ENCODE assay signal across 16 cellular contexts in the genomic region with DNA sequence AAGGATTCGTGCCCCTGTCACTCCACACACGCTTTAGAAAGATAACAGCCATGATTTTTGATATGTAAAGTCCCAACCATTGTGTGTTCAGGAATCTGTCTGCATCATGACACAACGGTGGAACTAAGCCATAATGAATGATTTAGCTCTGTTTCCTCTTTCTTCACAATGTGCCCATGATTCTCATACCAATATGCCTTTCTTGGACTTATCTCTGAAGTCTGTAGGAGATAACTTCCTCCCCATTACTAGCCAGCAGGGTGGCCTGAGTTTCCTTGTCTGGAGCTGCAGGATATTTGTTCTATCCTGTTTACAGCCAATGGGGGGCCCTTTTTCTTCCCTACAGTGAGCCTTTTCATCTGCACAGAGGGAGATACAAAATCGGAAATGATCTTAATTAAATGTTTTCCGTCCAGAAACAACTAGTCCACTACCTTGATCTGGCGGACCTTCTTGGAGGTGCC.
A peak's percentile ranks its signal among the peaks of the same experiment; 100 is the strongest.
DNase-seq lines count a peak whose midpoint lies in the region; ATAC-seq and TF ChIP-seq lines count a peak whose summit lies in the region.
"Had no signal": no experiment of that assay in that cellular context is flagged by ENCODE, and none has a peak within 500 bp of the region (broad histone marks: within the 10 kb centered on the region; RNA-seq: fewer than 3 reads in every experiment).

No MANE protein-coding gene starts in this region.

- no peaks in the 10 kb centered on the region for H3K79me2 ChIP-seq in Karpas-422 (ENCODE audit: low read length)

- DNase-seq in CD1c-positive myeloid dendritic cell (ENCODE audit: extremely low spot score) (peak; percentile 16), M059J (ENCODE audit: low read depth) (peak; percentile 13), choroid plexus epithelial cell (ENCODE audit: low read depth) (peak; percentile 41), islet precursor cell (peak; percentile 54), T-helper 17 cell (no peak), Karpas-422 (no peak), NCI-H524 treated with DMSO at 0.1 percent for 48 hours (lab: John Stamatoyannopoulos, UW) (no peak)
- DNase-seq: activated CD8-positive, alpha-beta memory T cell treated with anti-CD3 and anti-CD28 coated beads, Interleukin-2, amount 10 ng/mL, durations not matched to agents 7 days and 5 days; NCI-H187 treated with DMSO at 0.1 percent for 48 hours; NCI-H748 treated with DMSO at 0.1 percent for 48 hours; posterior cingulate gyrus; stimulated activated CD8-positive, alpha-beta memory T cell treated with anti-CD3 and anti-CD28 coated beads, Interleukin-4, amount 100 ng/mL, for 48 hours had no signal

- no peak overlapping the region for H3K4me2 ChIP-seq in Karpas-422 (ENCODE audit: low read depth, low read length, poor library complexity, severe bottlenecking)

- H3K4me1 ChIP-seq in Karpas-422 (ENCODE audit: low read length), result no peaks in the 10 kb centered on the region

- no peak overlapping the region for H3K27ac ChIP-seq in Karpas-422 (ENCODE audit: low read length)

- H3K27me3 Mint-ChIP-seq in T-helper 17 cell, result no peaks in the 10 kb centered on the region
- H3K27me3 Mint-ChIP-seq: activated CD8-positive, alpha-beta memory T cell treated with anti-CD3 and anti-CD28 coated beads, Interleukin-2, amount 10 ng/mL, durations not matched to agents 7 days and 5 days; activated naive CD4-positive, alpha-beta T cell treated with anti-CD3 and anti-CD28 coated beads, Interleukin-2, amount 50 U/mL, for 24 hours had no signal

- H3K9me3 ChIP-seq in T-helper 17 cell (ENCODE audit: control insufficient read depth, low read length, poor library complexity, severe bottlenecking) (no peaks in the 10 kb centered on the region), Karpas-422 (ENCODE audit: low read length) (0 out of 2 replicates have a peak, but pooled peaks cover 1% of the 10 kb centered on the region)

- H3K9ac ChIP-seq in Karpas-422 (ENCODE audit: low read length), result no peak overlapping the region

- H3K9me2 ChIP-seq in Karpas-422 (replicated peaks; ENCODE audit: insufficient read depth, low read length), result no peaks in the 10 kb centered on the region

- ATAC-seq in T-helper 17 cell (no peak), SK-N-SH treated with all-trans-retinoic acid at 6 μM for 48 hours (no peak)
- ATAC-seq: activated CD8-positive, alpha-beta memory T cell treated with anti-CD3 and anti-CD28 coated beads, Interleukin-2, amount 10 ng/mL, durations not matched to agents 7 days and 5 days; K562 had no signal

- H2AFZ ChIP-seq in Karpas-422 (ENCODE audit: low read length), result no peak overlapping the region

- no peak overlapping the region for H3K4me3 ChIP-seq in choroid plexus epithelial cell (ENCODE audit: low read depth, low read length)
- no peak overlapping the region for H3K4me3 ChIP-seq in Karpas-422 (ENCODE audit: low read length)
- H3K4me3 ChIP-seq: K562, tibial nerve had no signal

- H4K20me1 ChIP-seq in Karpas-422 (ENCODE audit: insufficient read depth, low read depth, low read length), result no peaks in the 10 kb centered on the region

- H3K27ac Mint-ChIP-seq in T-helper 17 cell, result no peak overlapping the region
- H3K27ac Mint-ChIP-seq: activated CD8-positive, alpha-beta memory T cell treated with anti-CD3 and anti-CD28 coated beads, Interleukin-2, amount 10 ng/mL, durations not matched to agents 7 days and 5 days; activated naive CD4-positive, alpha-beta T cell treated with anti-CD3 and anti-CD28 coated beads, Interleukin-2, amount 50 U/mL, for 24 hours had no signal

- no peaks in the 10 kb centered on the region for H3K27me3 ChIP-seq in Karpas-422 (ENCODE audit: low read length)
- H3K27me3 ChIP-seq: tibial nerve had no signal

- TF ChIP-seq CTCF in choroid plexus epithelial cell (conservative IDR thresholded peaks at IDR 0.05; ENCODE audit: low read depth, low read length), result peak; percentile 7

- no peaks in the 10 kb centered on the region for H3K4me1 Mint-ChIP-seq in T-helper 17 cell
- H3K4me1 Mint-ChIP-seq: activated CD8-positive, alpha-beta memory T cell treated with anti-CD3 and anti-CD28 coated beads, Interleukin-2, amount 10 ng/mL, durations not matched to agents 7 days and 5 days; activated naive CD4-positive, alpha-beta T cell treated with anti-CD3 and anti-CD28 coated beads, Interleukin-2, amount 50 U/mL, for 24 hours had no signal

- H3K36me3 ChIP-seq in Karpas-422 (ENCODE audit: insufficient read depth, low read length), result no peaks in the 10 kb centered on the region

- no peak overlapping the region for H3K4me3 Mint-ChIP-seq in T-helper 17 cell
- H3K4me3 Mint-ChIP-seq: activated CD8-positive, alpha-beta memory T cell treated with anti-CD3 and anti-CD28 coated beads, Interleukin-2, amount 10 ng/mL, durations not matched to agents 7 days and 5 days; activated naive CD4-positive, alpha-beta T cell treated with anti-CD3 and anti-CD28 coated beads, Interleukin-2, amount 50 U/mL, for 24 hours had no signal

- no peaks in the 10 kb centered on the region for H3K36me3 Mint-ChIP-seq in T-helper 17 cell (ENCODE audit: low read depth)
- H3K36me3 Mint-ChIP-seq: activated CD8-positive, alpha-beta memory T cell treated with anti-CD3 and anti-CD28 coated beads, Interleukin-2, amount 10 ng/mL, durations not matched to agents 7 days and 5 days; activated naive CD4-positive, alpha-beta T cell treated with anti-CD3 and anti-CD28 coated beads, Interleukin-2, amount 50 U/mL, for 24 hours had no signal

TF ChIP-seq in SK-N-SH treated with all-trans-retinoic acid at 6 μM for 48 hours, 23 proteins besides CTCF, POLR2A, EP300 and RAD21:
- no peak for TF ChIP-seq OSR1 (CRISPR knock-in tag; IDR thresholded peaks at IDR 0.05)
- no peak for TF ChIP-seq ZNF70 (CRISPR knock-in tag; IDR thresholded peaks at IDR 0.05)
- no peak for TF ChIP-seq ZNF8 (CRISPR knock-in tag; IDR thresholded peaks at IDR 0.05)

Comparison
In these comparisons a context has a peak if more than half of its experiments do, and no peak if none do; other contexts are left out.
1. DNase-seq: peak in CD1c-positive myeloid dendritic cell (single experiment), M059J (single experiment), choroid plexus epithelial cell (single experiment) and islet precursor cell (single experiment); none in T-helper 17 cell (0 of 3), Karpas-422 (single experiment) and NCI-H524 treated with DMSO at 0.1 percent for 48 hours (single experiment).